In the genomic region with DNA sequence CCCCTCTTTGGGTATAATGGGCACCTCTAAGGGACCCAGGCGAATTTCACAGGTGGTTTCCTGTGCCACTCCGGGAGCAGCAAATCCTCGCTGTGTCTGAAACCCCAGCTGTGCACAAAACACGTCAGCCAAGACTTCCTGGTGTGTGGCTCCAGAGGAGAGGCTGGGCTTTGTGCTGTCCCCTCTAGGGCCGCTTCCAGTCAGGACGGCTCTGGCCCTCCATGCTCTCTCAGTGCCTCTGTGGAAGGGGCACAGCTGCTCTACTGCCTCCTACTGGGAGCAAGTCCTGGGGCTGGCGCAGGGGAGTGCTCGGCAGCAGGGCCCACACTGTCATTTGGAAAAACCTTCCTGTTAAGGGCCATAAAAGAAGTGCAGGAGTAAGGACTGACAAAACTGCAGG, we compare ENCODE assay signal across 16 cellular contexts. TPM values are rescaled to one million over a fixed set of nuclear protein-coding genes. Genes with fewer than 3 reads are reported as not detected.
A peak's percentile ranks its signal among the peaks of the same experiment; 100 is the strongest.
DNase-seq lines count a peak whose midpoint lies in the region; ATAC-seq and TF ChIP-seq lines count a peak whose summit lies in the region.
"Had no signal": no experiment of that assay in that cellular context is flagged by ENCODE, and none has a peak within 500 bp of the region (broad histone marks: within the 10 kb centered on the region; RNA-seq: fewer than 3 reads in every experiment).

No MANE protein-coding gene starts in this region.

- peaks cover 4% of the 10 kb centered on the region for H3K4me1 Mint-ChIP-seq in chondrocyte (ENCODE audit: low read depth)

- H4K20me1 ChIP-seq in DOHH2 (ENCODE audit: control insufficient read depth, insufficient read depth, low read depth, low read length) (no peaks in the 10 kb centered on the region), osteoblast (ENCODE audit: insufficient read depth, low read length) (peaks cover 11% of the 10 kb centered on the region)

- H3F3A ChIP-seq in DOHH2 (ENCODE audit: control insufficient read depth, insufficient read depth) = no peaks in the 10 kb centered on the region

- H3K36me3 Mint-ChIP-seq in chondrocyte (ENCODE audit: low read depth) = peaks cover 26% of the 10 kb centered on the region

- TF ChIP-seq CTCF in DOHH2 (IDR thresholded peaks at IDR 0.05; ENCODE audit: low read depth, low read length, poor library complexity, severe bottlenecking) = peak; percentile 31
- peak; percentile 41 for TF ChIP-seq CTCF in chondrocyte (IDR thresholded peaks at IDR 0.05)
- peak; percentile 10 for TF ChIP-seq CTCF in osteoblast (IDR thresholded peaks at IDR 0.05; ENCODE audit: extremely low read depth, low read depth, low read length)

- no peak for ATAC-seq in HG03571 (IDR thresholded peaks at IDR 0.05; ENCODE audit: unreplicated experiment)

- H3K27me3 ChIP-seq in DOHH2 (ENCODE audit: control insufficient read depth, low read length) (no peaks in the 10 kb centered on the region), osteoblast (ENCODE audit: insufficient read depth, low read length) (no peaks in the 10 kb centered on the region)
- H3K27me3 ChIP-seq: spleen, stomach, uterus had no signal

- H3K4me2 ChIP-seq in DOHH2 (ENCODE audit: low read length) = no peak overlapping the region
- H3K4me2 ChIP-seq in osteoblast (ENCODE audit: insufficient read depth, low read length) = no peak overlapping the region

- no peaks in the 10 kb centered on the region for H3K27me3 Mint-ChIP-seq in chondrocyte (ENCODE audit: low read depth)
- H3K27me3 Mint-ChIP-seq: B cell had no signal

- H3K79me2 ChIP-seq in DOHH2 (ENCODE audit: control insufficient read depth, low read length) (no peaks in the 10 kb centered on the region), osteoblast (ENCODE audit: insufficient read depth, low read length) (no peaks in the 10 kb centered on the region)

- DNase-seq in chondrocyte (ENCODE audit: low spot score) = no peak
- peak; percentile 78 for DNase-seq in osteoblast (ENCODE audit: insufficient read length, low spot score, missing footprints)
- no peak for DNase-seq in foreskin melanocyte
- no peak for DNase-seq in amniotic stem cell (lab: John Stamatoyannopoulos, UW)
- no peak for DNase-seq in SKM-1 (lab: John Stamatoyannopoulos, UW; ENCODE audit: unreplicated experiment)
- DNase-seq: activated naive CD4-positive, alpha-beta T cell treated with Interleukin-2 at 50 U/mL for 16 hours; DMS 273 treated with DMSO at 0.1 percent for 48 hours; NCI-H446 treated with DMSO at 0.1 percent for 48 hours; spleen; stomach; uterus had no signal

- H3K4me3 ChIP-seq in DOHH2 (ENCODE audit: low read length) (no peak overlapping the region), osteoblast (ENCODE audit: insufficient read depth, low read length) (no peak overlapping the region)
- H3K4me3 ChIP-seq: spleen, stomach, uterus had no signal

- H3K4me1 ChIP-seq in DOHH2 (ENCODE audit: control insufficient read depth, low read length) (peaks cover 8% of the 10 kb centered on the region), osteoblast (ENCODE audit: insufficient read depth, low read length) (no peaks in the 10 kb centered on the region)
- H3K4me1 ChIP-seq: uterus had no signal

- H3K27ac ChIP-seq in DOHH2 (ENCODE audit: low read depth, low read length) (no peak overlapping the region), osteoblast (ENCODE audit: low read depth, low read length) (no peak overlapping the region)
- H3K27ac ChIP-seq: HL-60, uterus had no signal

- no peak for TF ChIP-seq EP300 in Ishikawa (IDR thresholded peaks at IDR 0.05; ENCODE audit: borderline replicate concordance)

- H3K4me3 Mint-ChIP-seq in chondrocyte (ENCODE audit: unreplicated experiment) = no peak overlapping the region
- H3K4me3 Mint-ChIP-seq: B cell had no signal

- no peaks in the 10 kb centered on the region for H3K9me3 Mint-ChIP-seq in chondrocyte (ENCODE audit: low read depth)

- H3K9me3 ChIP-seq in DOHH2 (ENCODE audit: control insufficient read depth, insufficient read depth, low read length) (no peaks in the 10 kb centered on the region), osteoblast (ENCODE audit: low read depth, low read length) (no peaks in the 10 kb centered on the region)
- H3K9me3 ChIP-seq: spleen, stomach, uterus had no signal

- no peak overlapping the region for H2AFZ ChIP-seq in osteoblast (ENCODE audit: low read length)

- H3K9me2 ChIP-seq in DOHH2 (replicated peaks; ENCODE audit: control insufficient read depth, low read length) = no peaks in the 10 kb centered on the region

- peak; percentile 24; the same call in 1 of the 2 replicates for TF ChIP-seq RAD21 in Ishikawa (IDR thresholded peaks at IDR 0.05; ENCODE audit: low read depth)

- H3K36me3 ChIP-seq in DOHH2 (ENCODE audit: control insufficient read depth, low read length) = peaks cover 64% of the 10 kb centered on the region
- peaks cover 67% of the 10 kb centered on the region for H3K36me3 ChIP-seq in osteoblast (ENCODE audit: insufficient read depth, low read length)
- H3K36me3 ChIP-seq: uterus had no signal

- H3K27ac Mint-ChIP-seq in chondrocyte (ENCODE audit: unreplicated experiment) = no peak overlapping the region
- H3K27ac Mint-ChIP-seq: B cell had no signal

TF ChIP-seq in Ishikawa, 13 proteins besides CTCF, POLR2A, EP300 and RAD21:
- no peak for TF ChIP-seq TCF12 (IDR thresholded peaks at IDR 0.05; ENCODE audit: low read depth)
- TF ChIP-seq CEBPB (IDR thresholded peaks at IDR 0.05) = no peak

RNA-seq across cellular contexts. Expression of gene ARFGAP3, which starts 23.7 kb away (rescaled TPM):
- total RNA-seq in chondrocyte = 79.6 to 88.1 TPM (median 80.8 TPM) in 3 replicates
- 90.5 and 91.6 TPM in 2 replicates for total RNA-seq in osteoblast
